Comparison of ENCODE assay signal across 8 cellular contexts in the genomic region with DNA sequence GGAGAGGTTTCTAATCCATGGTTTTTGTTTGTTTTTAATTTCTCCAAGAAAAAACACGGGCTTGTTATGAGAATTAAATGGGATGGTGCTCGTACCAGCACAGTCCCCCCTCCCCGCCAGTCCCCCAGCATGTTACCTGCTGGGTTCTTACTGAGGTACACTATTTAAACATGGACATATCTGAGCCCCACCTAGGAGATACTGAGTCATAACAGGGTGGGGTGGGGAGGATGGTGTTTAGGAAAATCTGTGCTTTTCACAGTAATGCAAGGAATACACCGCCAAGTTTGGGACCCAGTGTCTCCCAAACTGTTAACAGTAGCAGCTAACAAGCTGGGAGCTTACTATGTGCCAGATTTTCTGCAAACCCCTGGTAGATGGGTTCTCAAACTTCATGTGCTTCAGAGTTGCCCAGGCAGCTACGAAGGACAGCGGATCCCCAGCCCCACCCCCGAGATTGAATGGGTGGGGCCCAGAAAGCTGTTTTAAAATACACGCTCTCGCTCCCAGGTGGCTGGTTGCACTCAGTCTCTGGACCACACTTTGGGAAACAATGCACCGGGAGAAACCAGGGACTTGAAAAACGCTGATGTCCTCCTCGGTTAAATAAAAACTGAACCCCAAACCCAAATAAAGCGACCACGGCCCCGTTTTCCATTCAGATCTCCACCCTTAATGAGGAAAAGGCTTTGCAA.
DNase-seq lines count a peak whose midpoint lies in the region; ATAC-seq and TF ChIP-seq lines count a peak whose summit lies in the region.

No MANE protein-coding gene starts in this region.

- peaks cover 5% of the 10 kb centered on the region for H3K4me1 ChIP-seq in HUES48 (ENCODE audit: control insufficient read depth, insufficient read depth, low read length)

- H3K27me3 ChIP-seq in HUES48 (ENCODE audit: control insufficient read depth, insufficient read depth, low read length) = no peaks in the 10 kb centered on the region

- no peaks in the 10 kb centered on the region for H3K9me3 ChIP-seq in HUES48 (ENCODE audit: control insufficient read depth, insufficient read depth, low read length)

- TF ChIP-seq CTCF in cardiac fibroblast (IDR thresholded peaks at IDR 0.05; ENCODE audit: low read depth, low read length) = no peak

- H3K9ac ChIP-seq in HUES48 (ENCODE audit: low read depth, low read length) = peak overlapping the region; percentile 86

- DNase-seq in COLO829 (ENCODE audit: low spot score) = peak; percentile 57
- DNase-seq in T1000 (lab: John Stamatoyannopoulos, UW) = peak; percentile 16
- peak; percentile 28 to 48 for DNase-seq in cardiac fibroblast (ENCODE audit: low read depth in 2 of 2)
- peak; percentile 17 for DNase-seq in kidney glomerular epithelial cell (lab: John Stamatoyannopoulos, UW)
- DNase-seq in stimulated activated CD4-positive, alpha-beta T cell treated with anti-CD3 and anti-CD28 coated beads, Interleukin-4, amount 100 ng/mL, for 4 hours = peak; percentile 15 to 27
- DNase-seq in inferior parietal cortex (ENCODE audit: extremely low spot score) = no peak

- ATAC-seq in GM19463 (IDR thresholded peaks at IDR 0.05; ENCODE audit: unreplicated experiment) = peak; percentile 34

- peaks cover 13% of the 10 kb centered on the region for H3K36me3 ChIP-seq in HUES48 (ENCODE audit: control insufficient read depth, insufficient read depth, low read length)

- peak overlapping the region; percentile 91 for H3K27ac ChIP-seq in HUES48 (ENCODE audit: low read depth, low read length)

- H3K4me3 ChIP-seq in HUES48 (ENCODE audit: low read depth, low read length) (peak overlapping the region; percentile 99), cardiac fibroblast (replicated peaks in 1 of 2; ENCODE audit: low read depth in 2 of 2, low read length in 2 of 2) (peak overlapping the region; percentile 79 to 88)
